Comparison of ENCODE assay signal across 9 cellular contexts in genomic region chr12:6376079-6376941, GRCh38. TPM values are rescaled to one million over a fixed set of nuclear protein-coding genes. Genes with fewer than 3 reads are reported as not detected.
DNase-seq lines count a peak whose midpoint lies in the region; ATAC-seq, FAIRE-seq and TF ChIP-seq lines count a peak whose summit lies in the region.
"Had no signal": no experiment of that assay in that cellular context is flagged by ENCODE, and none has a peak within 500 bp of the region (broad histone marks: within the 10 kb centered on the region; RNA-seq: fewer than 3 reads in every experiment).

No MANE protein-coding gene starts in this region.

- peak overlapping the region; percentile 97 for H3K4me3 Mint-ChIP-seq in GM23338

- no peak overlapping the region for H2AFZ ChIP-seq in GM23338

- H3K4me2 ChIP-seq in A549 (peak overlapping the region; percentile 54), GM23338 (peak overlapping the region; percentile 92)

- peak overlapping the region; percentile 98 for H3K27ac Mint-ChIP-seq in GM23338

- H3K79me2 ChIP-seq in GM23338 (replicated peaks; ENCODE audit: insufficient read depth): peaks cover 37% of the 10 kb centered on the region

- H3K27me3 Mint-ChIP-seq in GM23338 (ENCODE audit: insufficient read depth, low read depth, poor library complexity): peaks cover 23% of the 10 kb centered on the region

- peak in 1 of 2 experiments; percentile 26; a peak in 3 of 5 replicates for TF ChIP-seq RAD21 in A549 (conservative IDR thresholded peaks at IDR 0.05 in 1 of 2, IDR thresholded peaks at IDR 0.05 in 1 of 2)

- no peak for TF ChIP-seq EP300 in A549 (IDR thresholded peaks at IDR 0.05)

- POLR2A ChIA-PET in A549 (lab: Yijun Ruan, JAX): interaction anchor here (7.4 kb wide), 1 partner anchor 39 kb away, joined by 141 read pairs; the partner anchor contains the start of gene TNFRSF1A

- peak overlapping the region; percentile 97 to 99 for H3K27ac ChIP-seq in A549
- peak overlapping the region; percentile 98 for H3K27ac ChIP-seq in GM23338 (ENCODE audit: low read depth)
- H3K27ac ChIP-seq in heart left ventricle: peak overlapping the region in 9 of 12 donors; percentile 6 to 69 (median 47)

- ATAC-seq in A549 (peak; percentile 73 to 77), GM23338 (peak; percentile 67), heart left ventricle (peak; percentile 40 to 76 (median 74)), HG02870 (IDR thresholded peaks at IDR 0.05; ENCODE audit: unreplicated experiment) (no peak)

- peaks cover 71% of the 10 kb centered on the region for H3K4me1 Mint-ChIP-seq in GM23338

- H3K9me3 Mint-ChIP-seq in GM23338: no peaks in the 10 kb centered on the region

- TF ChIP-seq POLR2A in A549 (IDR thresholded peaks at IDR 0.05; ENCODE audit: low read length): no peak
- no peak for TF ChIP-seq POLR2A in heart left ventricle (IDR thresholded peaks at IDR 0.05)

- intact Hi-C loops in heart left ventricle (cut with DNase I): loop anchor here in 2 of 10 donors (5.0 kb wide), 1 partner anchor 39 kb away; no protein-coding TSS in a partner anchor

- CTCF ChIA-PET in A549 (lab: Yijun Ruan, JAX): interaction anchor here (0.9 to 24.7 kb wide), 7 partner anchors 8 to 89 kb away, joined by 3 to 705 read pairs (median 8); partner anchors contain the start of genes LTBR and TNFRSF1A

- no peak for FAIRE-seq in A549 (lab: Jason Lieb, UNC)
- FAIRE-seq: islet of Langerhans had no signal

- peak; percentile 27 for TF ChIP-seq CTCF in A549 (IDR thresholded peaks at IDR 0.05)
- peak; percentile 44 to 54; a peak in 3 of 4 replicates for TF ChIP-seq CTCF in GM23338 (conservative IDR thresholded peaks at IDR 0.05; ENCODE audit: low read depth in 2 of 2)
- TF ChIP-seq CTCF in WI38 (IDR thresholded peaks at IDR 0.05; ENCODE audit: low read depth, low read length): peak; percentile 59
- TF ChIP-seq CTCF in heart left ventricle (IDR thresholded peaks at IDR 0.05): peak in 9 of 12 donors; percentile 19 to 54 (median 32)

- H4K20me1 ChIP-seq in GM23338 (replicated peaks; ENCODE audit: insufficient read depth): no peaks in the 10 kb centered on the region

- no peaks in the 10 kb centered on the region for H3K9me2 ChIP-seq in GM23338 (ENCODE audit: insufficient read depth)

- WGBS in A549 (ENCODE audit: missing lambda C conversion rate): 23% methylated on average over 20 of the region's 20 CpGs
- WGBS in heart left ventricle, 4 donors: 51 to 64% (median 55%) methylated on average over 19 to 20 of the region's 20 CpGs

- H3K36me3 ChIP-seq in GM23338 (ENCODE audit: insufficient read depth) (no peaks in the 10 kb centered on the region), heart left ventricle (no peaks in the 10 kb centered on the region)

- DNase-seq in A549 (ENCODE audit: low read depth in 1 of 2, low spot score in 1 of 2) (peak; percentile 78 to 86), GM23338 (ENCODE audit: low spot score) (peak; percentile 88), heart left ventricle (peak in 4 of 5 donors; percentile 36 to 73 (median 64)), renal cortical epithelial cell (ENCODE audit: low read depth) (peak; percentile 85), cerebellar nuclear complex (lab: John Stamatoyannopoulos, UW) (no peak)
- no peak for DNase-seq in stimulated activated CD4-positive, alpha-beta T cell treated with anti-CD3 and anti-CD28 coated beads, Interleukin-4, amount 100 ng/mL, for 24 hours

- peaks cover 18% of the 10 kb centered on the region for H3F3A ChIP-seq in GM23338 (replicated peaks; ENCODE audit: low read depth)

- peaks cover 11% of the 10 kb centered on the region; the same call in 2 of the 3 replicates for H3K36me3 Mint-ChIP-seq in GM23338 (ENCODE audit: low read depth)

- no peaks in the 10 kb centered on the region for H3K27me3 ChIP-seq in GM23338 (ENCODE audit: insufficient read depth)
- no peaks in the 10 kb centered on the region for H3K27me3 ChIP-seq in heart left ventricle

- peaks cover 71% of the 10 kb centered on the region for H3K4me1 ChIP-seq in A549
- H3K4me1 ChIP-seq in GM23338 (ENCODE audit: insufficient read depth): peaks cover 55% of the 10 kb centered on the region
- H3K4me1 ChIP-seq in heart left ventricle: peaks cover 0 to 65% (median 22%) of the 10 kb centered on the region in 12 donors

- H3K4me3 ChIP-seq in A549: no peak overlapping the region
- H3K4me3 ChIP-seq in GM23338: peak overlapping the region; percentile 67
- H3K4me3 ChIP-seq in WI38 (ENCODE audit: low read depth, low read length): no peak overlapping the region
- H3K4me3 ChIP-seq in heart left ventricle: no peak overlapping the region

- H3K9me3 ChIP-seq in A549 (no peaks in the 10 kb centered on the region), heart left ventricle (no peaks in the 10 kb centered on the region)

TF ChIP-seq in A549, 52 proteins besides CTCF, POLR2A, EP300 and RAD21 (continues in another document):
- TF ChIP-seq EHF (CRISPR knock-in tag; IDR thresholded peaks at IDR 0.05): peak; percentile 49; the same call in 1 of the 2 replicates
- TF ChIP-seq TFCP2L1 (CRISPR knock-in tag; IDR thresholded peaks at IDR 0.05): no peak
- TF ChIP-seq, protein P1, sequence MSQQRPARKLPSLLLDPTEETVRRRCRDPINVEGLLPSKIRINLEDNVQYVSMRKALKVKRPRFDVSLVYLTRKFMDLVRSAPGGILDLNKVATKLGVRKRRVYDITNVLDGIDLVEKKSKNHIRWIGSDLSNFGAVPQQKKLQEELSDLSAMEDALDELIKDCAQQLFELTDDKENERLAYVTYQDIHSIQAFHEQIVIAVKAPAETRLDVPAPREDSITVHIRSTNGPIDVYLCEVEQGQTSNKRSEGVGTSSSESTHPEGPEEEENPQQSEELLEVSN (IDR thresholded peaks at IDR 0.05; ENCODE audit: borderline replicate concordance, low read depth): peak; percentile 84
- no peak for TF ChIP-seq FOSL2 (IDR thresholded peaks at IDR 0.05)
- no peak for TF ChIP-seq FOSL2 (CRISPR knock-in tag; IDR thresholded peaks at IDR 0.05)
- TF ChIP-seq NFE2L2 (conservative IDR thresholded peaks at IDR 0.05; ENCODE audit: low read length): no peak
- TF ChIP-seq RCOR1 (IDR thresholded peaks at IDR 0.05; ENCODE audit: low read depth, low read length): no peak
- no peak for TF ChIP-seq ZSCAN20 (CRISPR knock-in tag; IDR thresholded peaks at IDR 0.05)
- TF ChIP-seq HDAC2 (IDR thresholded peaks at IDR 0.05): no peak
- TF ChIP-seq ESRRA (IDR thresholded peaks at IDR 0.05; ENCODE audit: borderline replicate concordance, low read length): no peak

TF ChIP-seq in GM23338, 12 proteins besides CTCF, POLR2A, EP300 and RAD21:
- no peak for TF ChIP-seq EZH2phosphoT487 (IDR thresholded peaks at IDR 0.05; ENCODE audit: unreplicated experiment)
- TF ChIP-seq CREB1 (CRISPR knock-in tag; IDR thresholded peaks at IDR 0.05; ENCODE audit: low read depth): peak; percentile 38; the same call in 1 of the 2 replicates
- peak; percentile 13; the same call in 1 of the 2 replicates for TF ChIP-seq POLR2AphosphoS5 (IDR thresholded peaks at IDR 0.05; ENCODE audit: low read depth)

RNA-seq across cellular contexts. Expression of gene SCNN1A, which starts 0.9 kb away (rescaled TPM):
- polyA plus RNA-seq in A549 (2011; rRNA removed) (7.0 and 7.6 TPM in 2 replicates), A549 (2017; fragmentation: RNase III; extraction: RNeasy Plus Mini Kit Qiagen cat#74134 plus additional on column Dnase treatment) (4.3 to 6.0 TPM (median 5.7 TPM) in 3 replicates), GM23338 (2016; fragmentation: Nextera tagmentation; extraction: Ambion mirVana) (34.0 and 37.1 TPM in 2 replicates), heart left ventricle (under 1 TPM; 0.11 to 0.15 TPM)
- 4.2 and 6.8 TPM in 2 replicates for polyA plus RNA-seq in A549 (2012; cell fraction: cytosol; rRNA removed)
- 14.1 and 14.4 TPM in 2 replicates for polyA plus RNA-seq in A549 (2012; cell fraction: nucleus; rRNA removed)
- 6.4 and 12.4 TPM in 2 replicates for polyA minus RNA-seq in A549 (2011; rRNA and poly(A)+ RNA removed)
- 125 and 134 TPM in 2 replicates for total RNA-seq in GM23338 (2014; rRNA removed; shearing (Covaris generic))
- total RNA-seq in heart left ventricle (1 to 10 TPM in 1 of 9 donors, under 1 TPM in 4, not detected in 4; 0.35 to 3.9 (median 0.55) TPM), renal cortical epithelial cell (57.5 and 243 TPM in 2 replicates)

RNA-seq across cellular contexts. Expression of gene LTBR, which starts 7.7 kb away (rescaled TPM):
- polyA plus RNA-seq in A549 (2011; rRNA removed) (57.3 and 63.9 TPM in 2 replicates), A549 (2017; fragmentation: RNase III; extraction: RNeasy Plus Mini Kit Qiagen cat#74134 plus additional on column Dnase treatment) (90.4 to 110 TPM (median 109 TPM) in 3 replicates), GM23338 (2016; fragmentation: Nextera tagmentation; extraction: Ambion mirVana) (6.1 and 10.5 TPM in 2 replicates), heart left ventricle (10 to 100 TPM; 22.8 to 41.8 TPM)
- polyA plus RNA-seq in A549 (2012; cell fraction: cytosol; rRNA removed): 72.7 and 103 TPM in 2 replicates
- 137 and 148 TPM in 2 replicates for polyA plus RNA-seq in A549 (2012; cell fraction: nucleus; rRNA removed)
- 47.1 and 54.7 TPM in 2 replicates for polyA minus RNA-seq in A549 (2011; rRNA and poly(A)+ RNA removed)
- total RNA-seq in GM23338 (2014; rRNA removed; shearing (Covaris generic)): 6.8 and 7.1 TPM in 2 replicates
- total RNA-seq in heart left ventricle (10 to 100 TPM; 16.0 to 83.4 (median 26.2) TPM), renal cortical epithelial cell (58.5 and 103 TPM in 2 replicates)

RNA-seq across cellular contexts. Expression of gene TNFRSF1A, which starts 34.4 kb away (rescaled TPM):
- polyA plus RNA-seq in A549 (2011; rRNA removed): 460 and 621 TPM in 2 replicates
- 275 and 344 TPM in 2 replicates for polyA plus RNA-seq in A549 (2012; cell fraction: cytosol; rRNA removed)
- polyA plus RNA-seq in A549 (2012; cell fraction: nucleus; rRNA removed): 409 and 455 TPM in 2 replicates
- polyA plus RNA-seq in A549 (2017; fragmentation: RNase III; extraction: RNeasy Plus Mini Kit Qiagen cat#74134 plus additional on column Dnase treatment): 324 to 416 TPM (median 367 TPM) in 3 replicates
- 307 and 325 TPM in 2 replicates for polyA minus RNA-seq in A549 (2011; rRNA and poly(A)+ RNA removed)
- total RNA-seq in GM23338 (2014; rRNA removed; shearing (Covaris generic)): 36.7 and 43.4 TPM in 2 replicates
- polyA plus RNA-seq in GM23338 (2016; fragmentation: Nextera tagmentation; extraction: Ambion mirVana): 24.3 and 28.5 TPM in 2 replicates
- total RNA-seq in heart left ventricle: 100 to 1,000 TPM in 2 of 9 donors, 10 to 100 TPM in 7; 37.2 to 141 (median 54.2) TPM
- polyA plus RNA-seq in heart left ventricle: 10 to 100 TPM; 23.7 to 91.8 TPM
- 42.5 and 159 TPM in 2 replicates for total RNA-seq in renal cortical epithelial cell

Comparison
In these comparisons a context has a peak if more than half of its experiments do, and no peak if none do; other contexts are left out.
1. DNase-seq: peak in A549 (2 of 2), GM23338 (single experiment), heart left ventricle (4 of 5) and renal cortical epithelial cell (single experiment); none in stimulated activated CD4-positive, alpha-beta T cell treated with anti-CD3 and anti-CD28 coated beads, Interleukin-4, amount 100 ng/mL, for 24 hours (single experiment) and cerebellar nuclear complex (0 of 2).
2. H3K27ac ChIP-seq: peak in every context shown above with its lines; median percentile 98 in A549; 98 in GM23338; 47 in heart left ventricle.
3. RNA of gene SCNN1A, which starts 0.9 kb away (total RNA-seq): 57.5 to 243 TPM in renal cortical epithelial cell and 125 to 134 TPM in GM23338; 0.35 to 3.9 TPM in heart left ventricle; every median in the first group is over 10 times any median in the second.
4. Peak in every context shown above with its lines, with median percentiles within 50 percentile points of each other: CTCF ChIP-seq.